ENCODE assay signal across 1 cellular context in genomic region chr19:718251-719024, GRCh38.
TF ChIP-seq lines count a peak whose summit lies in the region.

No MANE protein-coding gene starts in this region.

TF ChIP-seq in A549, 52 proteins besides CTCF, POLR2A, EP300 and RAD21:
- no peak for TF ChIP-seq FOSB (CRISPR knock-in tag; IDR thresholded peaks at IDR 0.05)
- peak; percentile 75 for TF ChIP-seq ZFP36 (IDR thresholded peaks at IDR 0.05; ENCODE audit: borderline replicate concordance, partially characterized antibody)
- no peak for TF ChIP-seq CBX2 (IDR thresholded peaks at IDR 0.05; ENCODE audit: borderline replicate concordance, low read depth)
- no peak for TF ChIP-seq MAX (IDR thresholded peaks at IDR 0.05)
- no peak for TF ChIP-seq JUN (IDR thresholded peaks at IDR 0.05)
- no peak for TF ChIP-seq HDAC2 (IDR thresholded peaks at IDR 0.05)
